Comparison of ENCODE assay signal across 17 cellular contexts in the genomic region with DNA sequence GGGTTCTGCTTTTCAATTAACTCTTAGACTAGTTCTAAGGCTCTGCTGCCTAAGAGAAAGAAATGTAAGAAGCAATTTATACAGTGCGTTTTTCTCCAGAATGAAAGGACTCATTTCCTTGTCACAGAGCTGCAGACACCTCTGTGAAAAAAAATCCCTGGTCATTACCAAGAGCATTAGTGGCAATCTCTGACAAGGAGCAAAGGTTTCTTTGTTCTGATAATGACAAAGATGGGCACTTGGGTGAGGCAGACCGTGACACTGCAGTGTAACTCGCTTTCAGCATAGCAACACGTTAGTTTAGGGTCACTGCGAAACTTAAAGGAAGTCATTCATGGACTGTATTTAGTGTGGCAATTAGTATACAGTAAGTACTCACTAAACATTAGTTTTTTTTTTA.
A peak's percentile ranks its signal among the peaks of the same experiment; 100 is the strongest.
DNase-seq lines count a peak whose midpoint lies in the region; ATAC-seq and TF ChIP-seq lines count a peak whose summit lies in the region.
"Had no signal": no experiment of that assay in that cellular context is flagged by ENCODE, and none has a peak within 500 bp of the region (broad histone marks: within the 10 kb centered on the region; RNA-seq: fewer than 3 reads in every experiment).

No MANE protein-coding gene starts in this region.

- no peaks in the 10 kb centered on the region for H3K27me3 Mint-ChIP-seq in activated naive CD8-positive, alpha-beta T cell treated with anti-CD3 and anti-CD28 coated beads for 36 hours

- H3K4me3 ChIP-seq in neural cell (ENCODE audit: low read length) = peak overlapping the region; percentile 44
- H3K4me3 ChIP-seq: HAP-1 had no signal

- DNase-seq in DMS53 (lab: John Stamatoyannopoulos, UW) = peak; percentile 13
- no peak for DNase-seq in DMS53 treated with DMSO at 0.1 percent for 48 hours (lab: John Stamatoyannopoulos, UW; ENCODE audit: unreplicated experiment)
- DNase-seq in NCI-H146 (lab: John Stamatoyannopoulos, UW) = peak; percentile 58
- DNase-seq in NCI-H748 treated with DMSO at 0.1 percent for 48 hours (lab: John Stamatoyannopoulos, UW) = peak; percentile 20
- DNase-seq in activated naive CD8-positive, alpha-beta T cell treated with anti-CD3 and anti-CD28 coated beads for 36 hours = no peak
- no peak for DNase-seq in NCI-H1930 (lab: John Stamatoyannopoulos, UW)
- DNase-seq: CD8-positive, alpha-beta T cell; EL; IMR-90; Kasumi-1; NCI-H2029 treated with DMSO at 0.1 percent for 48 hours; NCI-H226; SHP77 treated with DMSO at 0.1 percent for 48 hours had no signal

- H3K9ac ChIP-seq in neural cell (ENCODE audit: low read length) = peak overlapping the region; percentile 30

- no peak for TF ChIP-seq RAD21 in neural cell (conservative IDR thresholded peaks at IDR 0.05)

- no peak overlapping the region for H3K4me3 Mint-ChIP-seq in activated naive CD8-positive, alpha-beta T cell treated with anti-CD3 and anti-CD28 coated beads for 36 hours
- H3K4me3 Mint-ChIP-seq: CD8-positive, alpha-beta T cell had no signal

- H3K27me3 ChIP-seq in neural cell (ENCODE audit: insufficient read depth, low read depth, low read length) = no peaks in the 10 kb centered on the region

- peak; percentile 90 for TF ChIP-seq EP300 in neural cell (conservative IDR thresholded peaks at IDR 0.05; ENCODE audit: poor library complexity, severe bottlenecking)

- no peak overlapping the region for H2AFZ ChIP-seq in neural cell (ENCODE audit: low read depth, low read length)

- H3K27ac ChIP-seq in neural cell (ENCODE audit: low read length) = peak overlapping the region; percentile 73
- H3K27ac ChIP-seq: 22Rv1 had no signal

- no peaks in the 10 kb centered on the region for H3K9me3 ChIP-seq in neural cell (ENCODE audit: low read length)
- H3K9me3 ChIP-seq: HAP-1 had no signal

- peak overlapping the region; percentile 33 for H3K4me2 ChIP-seq in neural cell (ENCODE audit: low read length)

- H3K9me2 ChIP-seq in neural cell (ENCODE audit: insufficient read depth, low read length) = no peaks in the 10 kb centered on the region

- no peak overlapping the region for H3K27ac Mint-ChIP-seq in activated naive CD8-positive, alpha-beta T cell treated with anti-CD3 and anti-CD28 coated beads for 36 hours
- H3K27ac Mint-ChIP-seq: CD8-positive, alpha-beta T cell had no signal

- no peaks in the 10 kb centered on the region for H4K20me1 ChIP-seq in neural cell (ENCODE audit: insufficient read depth)

- peaks cover 6% of the 10 kb centered on the region for H3K9me3 Mint-ChIP-seq in activated naive CD8-positive, alpha-beta T cell treated with anti-CD3 and anti-CD28 coated beads for 36 hours

- no peaks in the 10 kb centered on the region for H3K36me3 Mint-ChIP-seq in activated naive CD8-positive, alpha-beta T cell treated with anti-CD3 and anti-CD28 coated beads for 36 hours
- H3K36me3 Mint-ChIP-seq: CD8-positive, alpha-beta T cell had no signal

- H3F3A ChIP-seq in neural cell (ENCODE audit: insufficient read depth, low read length, poor library complexity, severe bottlenecking) = peaks cover 10% of the 10 kb centered on the region

- no peak for ATAC-seq in GM19455 (IDR thresholded peaks at IDR 0.05; ENCODE audit: unreplicated experiment)
- ATAC-seq: CD8-positive, alpha-beta T cell had no signal

- H3K79me2 ChIP-seq in neural cell (replicated peaks; ENCODE audit: insufficient read depth, low read length) = no peaks in the 10 kb centered on the region

- no peaks in the 10 kb centered on the region for H3K4me1 Mint-ChIP-seq in activated naive CD8-positive, alpha-beta T cell treated with anti-CD3 and anti-CD28 coated beads for 36 hours

- TF ChIP-seq CTCF in neural cell (IDR thresholded peaks at IDR 0.05; ENCODE audit: poor library complexity, severe bottlenecking) = no peak

- no peaks in the 10 kb centered on the region for H3K36me3 ChIP-seq in neural cell (ENCODE audit: insufficient read depth, low read length)
- H3K36me3 ChIP-seq: HAP-1 had no signal

TF ChIP-seq in neural cell, 6 proteins besides CTCF, POLR2A, EP300 and RAD21:
- TF ChIP-seq POLR2AphosphoS5 (IDR thresholded peaks at IDR 0.05) = peak; percentile 59
- TF ChIP-seq EZH2 (IDR thresholded peaks at IDR 0.05; ENCODE audit: borderline replicate concordance, insufficient read depth, low read length, poor library complexity, severe bottlenecking) = no peak
TF ChIP-seq in neural cell: peak in this region for 1.

Comparison
In these comparisons a context has a peak if more than half of its experiments do, and no peak if none do; other contexts are left out.
1. DNase-seq: peak in DMS53 (single experiment), NCI-H146 (single experiment) and NCI-H748 treated with DMSO at 0.1 percent for 48 hours (single experiment); none in DMS53 treated with DMSO at 0.1 percent for 48 hours (single experiment), activated naive CD8-positive, alpha-beta T cell treated with anti-CD3 and anti-CD28 coated beads for 36 hours (single experiment) and NCI-H1930 (0 of 2).